ENCODE assay signal across 8 cellular contexts in the genomic region with DNA sequence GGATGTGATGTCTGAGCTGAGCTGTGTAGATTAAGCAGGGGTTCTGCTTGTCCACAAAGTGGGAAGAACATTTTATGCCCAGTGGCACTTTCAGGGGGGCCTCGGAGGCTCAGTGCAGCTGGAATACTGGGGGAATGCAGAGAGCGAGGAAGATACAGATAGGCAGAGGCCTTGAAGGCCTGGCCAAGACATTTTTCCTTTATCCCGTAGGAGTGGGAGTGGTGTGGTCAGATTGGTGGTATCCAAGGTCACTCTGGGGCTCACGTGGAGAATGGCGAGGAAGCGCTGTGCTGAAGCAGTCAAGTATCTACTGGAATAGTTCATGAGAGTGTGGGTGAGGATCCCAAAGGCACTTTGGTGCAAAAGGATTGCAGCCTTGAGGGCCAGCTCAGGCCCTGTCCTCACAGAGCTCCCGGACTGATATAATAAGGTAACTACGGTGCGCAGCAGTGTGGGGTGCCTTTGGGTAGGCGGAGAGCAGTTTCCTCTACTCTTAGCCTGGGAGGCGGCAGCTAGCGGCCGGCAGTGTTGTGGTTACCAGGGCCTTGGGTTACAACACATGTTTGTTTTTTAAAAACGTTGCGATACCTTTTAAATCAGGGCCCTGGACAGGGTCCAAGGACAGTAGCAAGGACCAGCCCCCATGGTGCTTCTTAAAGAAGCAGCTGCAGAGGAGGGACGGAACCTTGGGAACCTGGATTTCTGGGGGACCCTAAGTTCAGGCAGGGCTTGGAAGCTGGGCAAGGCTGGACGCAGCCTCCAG. TPM values are rescaled to one million over a fixed set of nuclear protein-coding genes. Genes with fewer than 3 reads are reported as not detected.
DNase-seq lines count a peak whose midpoint lies in the region; ATAC-seq lines count a peak whose summit lies in the region.

No MANE protein-coding gene starts in this region.

- H3K27ac Mint-ChIP-seq in activated CD4-positive, alpha-beta T cell treated with anti-CD3 and anti-CD28 coated beads, Interleukin-2, amount 10 ng/mL, durations not matched to agents 7 days and 5 days: no peak overlapping the region
- peak overlapping the region; percentile 33 to 34 for H3K27ac Mint-ChIP-seq in stimulated activated naive CD8-positive, alpha-beta T cell treated with anti-CD3 and anti-CD28 coated beads, Interleukin-15, amount 100 ng/mL, for 72 hours

- ATAC-seq in HG02798 (IDR thresholded peaks at IDR 0.05; ENCODE audit: poor library complexity, unreplicated experiment): peak; percentile 82
- peak; percentile 78 for ATAC-seq in Right ventricle myocardium superior (ENCODE audit: poor library complexity)
- ATAC-seq in stimulated activated naive CD8-positive, alpha-beta T cell treated with anti-CD3 and anti-CD28 coated beads, Interleukin-15, amount 100 ng/mL, for 72 hours: peak; percentile 81

- H3K4me1 Mint-ChIP-seq in activated CD4-positive, alpha-beta T cell treated with anti-CD3 and anti-CD28 coated beads, Interleukin-2, amount 10 ng/mL, durations not matched to agents 7 days and 5 days: peaks cover 38% of the 10 kb centered on the region
- H3K4me1 Mint-ChIP-seq in stimulated activated naive CD8-positive, alpha-beta T cell treated with anti-CD3 and anti-CD28 coated beads, Interleukin-15, amount 100 ng/mL, for 72 hours: peaks cover 27% of the 10 kb centered on the region

- DNase-seq in activated CD4-positive, alpha-beta T cell treated with anti-CD3 and anti-CD28 coated beads, Interleukin-2, amount 10 ng/mL, durations not matched to agents 7 days and 5 days: peak; percentile 26
- no peak for DNase-seq in activated CD4-positive, alpha-beta T cell treated with anti-CD3 and anti-CD28 coated beads, Interleukin-2, amount 50 U/mL, for 1 hour
- DNase-seq in RPMI7951 (ENCODE audit: low read depth): peak; percentile 76
- DNase-seq in Right ventricle myocardium superior: peak; percentile 89
- DNase-seq in stimulated activated naive CD8-positive, alpha-beta T cell treated with anti-CD3 and anti-CD28 coated beads, Interleukin-15, amount 100 ng/mL, for 72 hours: peak in 1 of 2 donors; percentile 31
- DNase-seq in kidney tubule cell (ENCODE audit: low spot score): no peak
- DNase-seq in NCI-H345 (lab: John Stamatoyannopoulos, UW): no peak

- POLR2A ChIA-PET in activated CD4-positive, alpha-beta T cell treated with anti-CD3 and anti-CD28 coated beads, Interleukin-2, amount 10 ng/mL, durations not matched to agents 7 days and 5 days (lab: Charles Lee): no interaction called here

- H3K27me3 Mint-ChIP-seq in activated CD4-positive, alpha-beta T cell treated with anti-CD3 and anti-CD28 coated beads, Interleukin-2, amount 10 ng/mL, durations not matched to agents 7 days and 5 days: no peaks in the 10 kb centered on the region
- no peaks in the 10 kb centered on the region for H3K27me3 Mint-ChIP-seq in stimulated activated naive CD8-positive, alpha-beta T cell treated with anti-CD3 and anti-CD28 coated beads, Interleukin-15, amount 100 ng/mL, for 72 hours

- no peaks in the 10 kb centered on the region for H3K36me3 Mint-ChIP-seq in activated CD4-positive, alpha-beta T cell treated with anti-CD3 and anti-CD28 coated beads, Interleukin-2, amount 10 ng/mL, durations not matched to agents 7 days and 5 days (ENCODE audit: low read depth)

- no peaks in the 10 kb centered on the region for H3K9me3 Mint-ChIP-seq in activated CD4-positive, alpha-beta T cell treated with anti-CD3 and anti-CD28 coated beads, Interleukin-2, amount 10 ng/mL, durations not matched to agents 7 days and 5 days
- H3K9me3 Mint-ChIP-seq in stimulated activated naive CD8-positive, alpha-beta T cell treated with anti-CD3 and anti-CD28 coated beads, Interleukin-15, amount 100 ng/mL, for 72 hours: no peaks in the 10 kb centered on the region

- intact Hi-C loops in Right ventricle myocardium superior (cut with DNase I): loop anchor here (5.0 kb wide), 1 partner anchor 107 kb away; no protein-coding TSS in a partner anchor

- no peak overlapping the region for H3K4me3 Mint-ChIP-seq in activated CD4-positive, alpha-beta T cell treated with anti-CD3 and anti-CD28 coated beads, Interleukin-2, amount 10 ng/mL, durations not matched to agents 7 days and 5 days
- peak overlapping the region; percentile 2 to 26 for H3K4me3 Mint-ChIP-seq in stimulated activated naive CD8-positive, alpha-beta T cell treated with anti-CD3 and anti-CD28 coated beads, Interleukin-15, amount 100 ng/mL, for 72 hours

- CTCF ChIA-PET in activated CD4-positive, alpha-beta T cell treated with anti-CD3 and anti-CD28 coated beads, Interleukin-2, amount 10 ng/mL, durations not matched to agents 7 days and 5 days (lab: Charles Lee): interaction anchor here (0.5 to 2.4 kb wide), 7 partner anchors 11 to 221 kb away, joined by 3 to 13 read pairs (median 4); partner anchors contain the start of gene CCDC69

RNA-seq across cellular contexts. Expression of gene CCDC69, which starts 10.8 kb away (rescaled TPM):
- 10 to 100 TPM; 79.4 to 84.1 TPM for total RNA-seq in activated CD4-positive, alpha-beta T cell treated with anti-CD3 and anti-CD28 coated beads, Interleukin-2, amount 10 ng/mL, durations not matched to agents 7 days and 5 days
- total RNA-seq in RPMI7951 (2014; rRNA removed; shearing (Covaris generic)): 0.78 and 1.3 TPM in 2 replicates
- 178 TPM for total RNA-seq in Right ventricle myocardium superior

RNA-seq across cellular contexts. Expression of gene GM2A, which starts 18.3 kb away (rescaled TPM):
- total RNA-seq in activated CD4-positive, alpha-beta T cell treated with anti-CD3 and anti-CD28 coated beads, Interleukin-2, amount 10 ng/mL, durations not matched to agents 7 days and 5 days: 10 to 100 TPM; 15.9 to 19.5 TPM
- total RNA-seq in RPMI7951 (2014; rRNA removed; shearing (Covaris generic)): 13.3 and 15.5 TPM in 2 replicates
- 26.2 TPM for total RNA-seq in Right ventricle myocardium superior

Comparison
In these comparisons a context has a peak if more than half of its experiments do, and no peak if none do; other contexts are left out.
1. DNase-seq: peak in activated CD4-positive, alpha-beta T cell treated with anti-CD3 and anti-CD28 coated beads, Interleukin-2, amount 10 ng/mL, durations not matched to agents 7 days and 5 days (single experiment), RPMI7951 (single experiment) and Right ventricle myocardium superior (single experiment); none in activated CD4-positive, alpha-beta T cell treated with anti-CD3 and anti-CD28 coated beads, Interleukin-2, amount 50 U/mL, for 1 hour (single experiment), kidney tubule cell (single experiment) and NCI-H345 (single experiment).
2. RNA of gene CCDC69, which starts 10.8 kb away (total RNA-seq): 178 TPM in Right ventricle myocardium superior (single experiment) and 79.4 to 84.1 TPM in activated CD4-positive, alpha-beta T cell treated with anti-CD3 and anti-CD28 coated beads, Interleukin-2, amount 10 ng/mL, durations not matched to agents 7 days and 5 days; 0.78 to 1.3 TPM in RPMI7951; every median in the first group is over 10 times any median in the second.
3. Peak in every context shown above with its lines, with median percentiles within 50 percentile points of each other: ATAC-seq.